ENCODE assay signal across 3 cellular contexts in genomic region chr19:45972081-45972943, GRCh38.
TF ChIP-seq lines count a peak whose summit lies in the region.

No MANE protein-coding gene starts in this region.

TF ChIP-seq in SK-N-SH, 30 proteins besides CTCF, POLR2A, EP300 and RAD21 (continued from another document):
- TF ChIP-seq REST (IDR thresholded peaks at IDR 0.05; ENCODE audit: low read depth, low read length) (no peak), YY1 (IDR thresholded peaks at IDR 0.05; ENCODE audit: low read depth) (no peak), GATA2 (CRISPR knock-in tag; IDR thresholded peaks at IDR 0.05) (no peak), RFX5 (IDR thresholded peaks at IDR 0.05; ENCODE audit: low read length) (no peak), TAF1 (IDR thresholded peaks at IDR 0.05; ENCODE audit: borderline replicate concordance, low read depth, low read length) (no peak), FOXJ3 (CRISPR knock-in tag; IDR thresholded peaks at IDR 0.05) (no peak), POLR2AphosphoS5 (IDR thresholded peaks at IDR 0.05; ENCODE audit: low read depth, low read length) (no peak)

TF ChIP-seq in SK-N-SH treated with all-trans-retinoic acid at 6 μM for 48 hours, 23 proteins besides CTCF, POLR2A, EP300 and RAD21 (continued from another document):
- TF ChIP-seq TSHZ2 (CRISPR knock-in tag; IDR thresholded peaks at IDR 0.05): no peak
- TF ChIP-seq ZNF8 (CRISPR knock-in tag; IDR thresholded peaks at IDR 0.05): no peak
- TF ChIP-seq ZFP30 (CRISPR knock-in tag; IDR thresholded peaks at IDR 0.05): no peak
- TF ChIP-seq GLIS3 (CRISPR knock-in tag; IDR thresholded peaks at IDR 0.05): no peak
- TF ChIP-seq ZFP3 (CRISPR knock-in tag; IDR thresholded peaks at IDR 0.05): no peak
- TF ChIP-seq OSR1 (CRISPR knock-in tag; IDR thresholded peaks at IDR 0.05): no peak
- no peak for TF ChIP-seq CSRNP3 (CRISPR knock-in tag; IDR thresholded peaks at IDR 0.05)
- no peak for TF ChIP-seq ESRRG (CRISPR knock-in tag; IDR thresholded peaks at IDR 0.05)
- no peak for TF ChIP-seq TOX (CRISPR knock-in tag; IDR thresholded peaks at IDR 0.05; ENCODE audit: borderline replicate concordance)
- TF ChIP-seq ZNF70 (CRISPR knock-in tag; IDR thresholded peaks at IDR 0.05): no peak

TF ChIP-seq in liver, 16 proteins besides CTCF, POLR2A, EP300 and RAD21 (continued from another document):
- no peak for TF ChIP-seq EGR1 (IDR thresholded peaks at IDR 0.05; ENCODE audit: low read depth in 2 of 2)
- no peak for TF ChIP-seq ZBTB33 (IDR thresholded peaks at IDR 0.05)
- TF ChIP-seq TAF1 (conservative IDR thresholded peaks at IDR 0.05): no peak
- TF ChIP-seq GABPA (IDR thresholded peaks at IDR 0.05 in 1 of 2, conservative IDR thresholded peaks at IDR 0.05 in 1 of 2): no peak
- no peak for TF ChIP-seq REST (IDR thresholded peaks at IDR 0.05)
